14 cellular contexts compared by ENCODE assay signal in genomic region chr7:70788276-70788675, GRCh38.
DNase-seq lines count a peak whose midpoint lies in the region; ATAC-seq and TF ChIP-seq lines count a peak whose summit lies in the region.
"Had no signal": no experiment of that assay in that cellular context is flagged by ENCODE, and none has a peak within 500 bp of the region (broad histone marks: within the 10 kb centered on the region; RNA-seq: fewer than 3 reads in every experiment).

No MANE protein-coding gene starts in this region.

- no peaks in the 10 kb centered on the region for H3K9me3 Mint-ChIP-seq in activated T-helper 17 cell treated with anti-CD3 and anti-CD28 coated beads, Interleukin-2, amount 50 U/mL, for 72 hours
- H3K9me3 Mint-ChIP-seq: neural progenitor cell had no signal

- peaks cover 18% of the 10 kb centered on the region for H3K36me3 ChIP-seq in mucosa of descending colon (ENCODE audit: low read depth)

- H3K4me3 Mint-ChIP-seq in activated T-helper 17 cell treated with anti-CD3 and anti-CD28 coated beads, Interleukin-2, amount 50 U/mL, for 72 hours, result peak overlapping the region; percentile 79
- H3K4me3 Mint-ChIP-seq: neural progenitor cell had no signal

- H3K4me1 Mint-ChIP-seq in activated T-helper 17 cell treated with anti-CD3 and anti-CD28 coated beads, Interleukin-2, amount 50 U/mL, for 72 hours, result peaks cover 21% of the 10 kb centered on the region

- no peaks in the 10 kb centered on the region for H3K27me3 Mint-ChIP-seq in activated T-helper 17 cell treated with anti-CD3 and anti-CD28 coated beads, Interleukin-2, amount 50 U/mL, for 72 hours

- DNase-seq in EH (ENCODE audit: low read depth) (peak; percentile 59), mucosa of descending colon (peak in 1 of 3 donors; percentile 22), HPDE6-E6E7 (ENCODE audit: extremely low spot score) (no peak), OCI-M2 (lab: John Stamatoyannopoulos, UW; ENCODE audit: unreplicated experiment) (no peak), activated gamma-delta T cell (lab: John Stamatoyannopoulos, UW) (no peak)
- DNase-seq: HCEC 1CT, left ventricle myocardium inferior, MM.1S, substantia nigra had no signal

- H3K27ac Mint-ChIP-seq in activated T-helper 17 cell treated with anti-CD3 and anti-CD28 coated beads, Interleukin-2, amount 50 U/mL, for 72 hours, result peak overlapping the region; percentile 94

- TF ChIP-seq CTCF in mucosa of descending colon (IDR thresholded peaks at IDR 0.05), result no peak

- H3K36me3 Mint-ChIP-seq in activated T-helper 17 cell treated with anti-CD3 and anti-CD28 coated beads, Interleukin-2, amount 50 U/mL, for 72 hours (ENCODE audit: low read depth), result peaks cover 61% of the 10 kb centered on the region

- intact Hi-C loops in mucosa of descending colon (cut with DNase I, micrococcal nuclease), result no loop called here

- H3K9me3 ChIP-seq in mucosa of descending colon, result no peaks in the 10 kb centered on the region
- H3K9me3 ChIP-seq: left ventricle myocardium inferior had no signal

- no peaks in the 10 kb centered on the region for H3K4me1 ChIP-seq in mucosa of descending colon (ENCODE audit: low read depth)
- H3K4me1 ChIP-seq: left ventricle myocardium inferior, neural progenitor cell had no signal

- peak; percentile 18; the same call in 1 of the 3 replicates for ATAC-seq in SK-N-SH treated with all-trans-retinoic acid at 6 μM for 48 hours
- ATAC-seq in activated T-helper 17 cell treated with anti-CD3 and anti-CD28 coated beads, Interleukin-2, amount 50 U/mL, for 72 hours (replicated peaks), result peak; percentile 91
- peak; percentile 57 for ATAC-seq in mucosa of descending colon
- ATAC-seq: esophagus mucosa had no signal

- H3K4me3 ChIP-seq in mucosa of descending colon, result no peak overlapping the region
- H3K4me3 ChIP-seq: hepatocyte, left ventricle myocardium inferior, neural progenitor cell had no signal

TF ChIP-seq in SK-N-SH treated with all-trans-retinoic acid at 6 μM for 48 hours, 23 proteins besides CTCF, POLR2A, EP300 and RAD21:
- TF ChIP-seq ESRRG (CRISPR knock-in tag; IDR thresholded peaks at IDR 0.05), result no peak
- TF ChIP-seq RARB (CRISPR knock-in tag; IDR thresholded peaks at IDR 0.05), result no peak
- no peak for TF ChIP-seq ISL1 (CRISPR knock-in tag; IDR thresholded peaks at IDR 0.05)
- no peak for TF ChIP-seq CSRNP3 (CRISPR knock-in tag; IDR thresholded peaks at IDR 0.05)
- TF ChIP-seq ZFP3 (CRISPR knock-in tag; IDR thresholded peaks at IDR 0.05), result no peak
- TF ChIP-seq ZFP30 (CRISPR knock-in tag; IDR thresholded peaks at IDR 0.05), result no peak
- TF ChIP-seq, protein P1, sequence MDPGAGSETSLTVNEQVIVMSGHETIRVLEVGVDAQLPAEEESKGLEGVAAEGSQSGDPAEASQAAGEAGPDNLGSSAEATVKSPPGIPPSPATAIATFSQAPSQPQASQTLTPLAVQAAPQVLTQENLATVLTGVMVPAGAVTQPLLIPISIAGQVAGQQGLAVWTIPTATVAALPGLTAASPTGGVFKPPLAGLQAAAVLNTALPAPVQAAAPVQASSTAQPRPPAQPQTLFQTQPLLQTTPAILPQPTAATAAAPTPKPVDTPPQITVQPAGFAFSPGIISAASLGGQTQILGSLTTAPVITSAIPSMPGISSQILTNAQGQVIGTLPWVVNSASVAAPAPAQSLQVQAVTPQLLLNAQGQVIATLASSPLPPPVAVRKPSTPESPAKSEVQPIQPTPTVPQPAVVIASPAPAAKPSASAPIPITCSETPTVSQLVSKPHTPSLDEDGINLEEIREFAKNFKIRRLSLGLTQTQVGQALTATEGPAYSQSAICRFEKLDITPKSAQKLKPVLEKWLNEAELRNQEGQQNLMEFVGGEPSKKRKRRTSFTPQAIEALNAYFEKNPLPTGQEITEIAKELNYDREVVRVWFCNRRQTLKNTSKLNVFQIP (CRISPR knock-in tag; IDR thresholded peaks at IDR 0.05; ENCODE audit: borderline replicate concordance, low read depth), result no peak
- TF ChIP-seq PPARA (CRISPR knock-in tag; IDR thresholded peaks at IDR 0.05; ENCODE audit: borderline replicate concordance), result no peak
- TF ChIP-seq, protein P2, sequence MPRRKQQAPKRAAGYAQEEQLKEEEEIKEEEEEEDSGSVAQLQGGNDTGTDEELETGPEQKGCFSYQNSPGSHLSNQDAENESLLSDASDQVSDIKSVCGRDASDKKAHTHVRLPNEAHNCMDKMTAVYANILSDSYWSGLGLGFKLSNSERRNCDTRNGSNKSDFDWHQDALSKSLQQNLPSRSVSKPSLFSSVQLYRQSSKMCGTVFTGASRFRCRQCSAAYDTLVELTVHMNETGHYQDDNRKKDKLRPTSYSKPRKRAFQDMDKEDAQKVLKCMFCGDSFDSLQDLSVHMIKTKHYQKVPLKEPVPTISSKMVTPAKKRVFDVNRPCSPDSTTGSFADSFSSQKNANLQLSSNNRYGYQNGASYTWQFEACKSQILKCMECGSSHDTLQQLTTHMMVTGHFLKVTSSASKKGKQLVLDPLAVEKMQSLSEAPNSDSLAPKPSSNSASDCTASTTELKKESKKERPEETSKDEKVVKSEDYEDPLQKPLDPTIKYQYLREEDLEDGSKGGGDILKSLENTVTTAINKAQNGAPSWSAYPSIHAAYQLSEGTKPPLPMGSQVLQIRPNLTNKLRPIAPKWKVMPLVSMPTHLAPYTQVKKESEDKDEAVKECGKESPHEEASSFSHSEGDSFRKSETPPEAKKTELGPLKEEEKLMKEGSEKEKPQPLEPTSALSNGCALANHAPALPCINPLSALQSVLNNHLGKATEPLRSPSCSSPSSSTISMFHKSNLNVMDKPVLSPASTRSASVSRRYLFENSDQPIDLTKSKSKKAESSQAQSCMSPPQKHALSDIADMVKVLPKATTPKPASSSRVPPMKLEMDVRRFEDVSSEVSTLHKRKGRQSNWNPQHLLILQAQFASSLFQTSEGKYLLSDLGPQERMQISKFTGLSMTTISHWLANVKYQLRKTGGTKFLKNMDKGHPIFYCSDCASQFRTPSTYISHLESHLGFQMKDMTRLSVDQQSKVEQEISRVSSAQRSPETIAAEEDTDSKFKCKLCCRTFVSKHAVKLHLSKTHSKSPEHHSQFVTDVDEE (CRISPR knock-in tag; IDR thresholded peaks at IDR 0.05), result no peak
- no peak for TF ChIP-seq TOX (CRISPR knock-in tag; IDR thresholded peaks at IDR 0.05; ENCODE audit: borderline replicate concordance)
- TF ChIP-seq CSDC2 (CRISPR knock-in tag; IDR thresholded peaks at IDR 0.05), result no peak
- TF ChIP-seq SNAI2 (CRISPR knock-in tag; IDR thresholded peaks at IDR 0.05), result no peak

Comparison
In these comparisons a context has a peak if more than half of its experiments do, and no peak if none do; other contexts are left out.
1. ATAC-seq: peak in every context shown above with its lines; median percentile 91 in activated T-helper 17 cell treated with anti-CD3 and anti-CD28 coated beads, Interleukin-2, amount 50 U/mL, for 72 hours; 57 in mucosa of descending colon; 18 in SK-N-SH treated with all-trans-retinoic acid at 6 μM for 48 hours.